1 cellular context compared by ENCODE assay signal in the genomic region with DNA sequence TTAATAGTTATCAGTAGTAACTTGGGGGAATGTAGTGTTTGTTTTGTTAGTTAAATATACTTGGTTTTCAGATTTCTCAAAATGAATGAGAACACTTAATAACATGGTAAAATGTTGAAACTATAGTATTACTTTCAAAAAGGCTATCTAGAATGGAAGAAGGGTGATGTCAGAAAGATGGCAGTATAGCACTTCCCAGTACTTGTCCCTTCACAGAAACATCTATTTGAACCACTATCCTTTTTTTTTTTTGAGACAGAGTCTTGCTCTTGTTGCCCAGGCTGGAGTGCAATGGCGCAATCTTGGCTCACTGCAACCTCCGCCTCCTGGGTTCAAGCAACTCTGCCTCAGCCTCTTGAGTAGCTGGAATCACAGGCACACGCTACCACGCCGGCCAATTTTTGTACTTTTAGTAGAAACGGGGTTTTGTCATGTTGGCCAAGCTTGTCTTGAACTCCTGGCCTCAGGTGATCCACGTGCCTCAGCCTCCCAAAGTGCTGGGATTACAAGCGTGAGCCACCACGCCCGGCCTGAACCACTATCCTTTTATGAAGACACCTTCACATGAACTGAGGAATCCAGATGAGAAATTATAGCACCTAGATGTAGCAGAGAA.
TF ChIP-seq lines count a peak whose summit lies in the region.

No MANE protein-coding gene starts in this region.

TF ChIP-seq in H1, 55 proteins besides CTCF, POLR2A, EP300 and RAD21:
- TF ChIP-seq CTBP2 (IDR thresholded peaks at IDR 0.05; ENCODE audit: borderline replicate concordance, insufficient read depth, insufficient read length, low read length) (no peak), SP1 (IDR thresholded peaks at IDR 0.05; ENCODE audit: low read depth, low read length) (no peak), CREB1 (IDR thresholded peaks at IDR 0.05) (no peak), MAX (IDR thresholded peaks at IDR 0.05) (no peak), MAFK (IDR thresholded peaks at IDR 0.05; ENCODE audit: low read depth, low read length) (no peak), SAP30 (IDR thresholded peaks at IDR 0.05; ENCODE audit: insufficient read depth, insufficient replicate concordance, low read length) (no peak)
